ENCODE assay signal across 15 cellular contexts in genomic region chr10:93469454-93469853, GRCh38. TPM values are rescaled to one million over a fixed set of nuclear protein-coding genes. Genes with fewer than 3 reads are reported as not detected.
DNase-seq lines count a peak whose midpoint lies in the region; ATAC-seq, FAIRE-seq and TF ChIP-seq lines count a peak whose summit lies in the region.
"Had no signal": no experiment of that assay in that cellular context is flagged by ENCODE, and none has a peak within 500 bp of the region (broad histone marks: within the 10 kb centered on the region; RNA-seq: fewer than 3 reads in every experiment).

No MANE protein-coding gene starts in this region.

- H4K8ac ChIP-seq in IMR-90 (ENCODE audit: low read depth in 2 of 2, low read length in 2 of 2): peak overlapping the region; percentile 97

- POLR2A ChIA-PET in IMR-90 (lab: Charles Lee; ENCODE audit: unreplicated experiment): interaction anchor here (0.6 kb wide), 1 partner anchor 42 kb away, joined by 6 read pairs; no protein-coding TSS in a partner anchor

- peak overlapping the region; percentile 76; the same call in 1 of the 2 replicates for H3K56ac ChIP-seq in IMR-90 (ENCODE audit: extremely low read depth, insufficient read depth, low read length)

- ATAC-seq in IMR-90 (ENCODE audit: low read depth): no peak
- no peak for ATAC-seq in stimulated activated naive CD8-positive, alpha-beta T cell treated with anti-CD3 and anti-CD28 coated beads, Interleukin-15, Interleukin-2, amounts not matched to agents 100 U/mL and 50 U/mL, for 24 hours
- ATAC-seq: CD8-positive, alpha-beta T cell had no signal

- DNase-seq in IMR-90: no peak
- no peak for DNase-seq in colonic mucosa
- no peak for DNase-seq in tibial artery
- no peak for DNase-seq in stimulated activated naive CD8-positive, alpha-beta T cell treated with anti-CD3 and anti-CD28 coated beads, Interleukin-15, Interleukin-2, amounts not matched to agents 100 U/mL and 50 U/mL, for 24 hours
- no peak for DNase-seq in dedifferentiated amniotic fluid mesenchymal stem cell (ENCODE audit: extremely low spot score)
- no peak for DNase-seq in D721Med (ENCODE audit: insufficient read length, low spot score)
- no peak for DNase-seq in GOT3 (lab: John Stamatoyannopoulos, UW)
- DNase-seq: activated B cell treated with CpG ODN at 0.5 μM for 24 hours; activated CD8-positive, alpha-beta memory T cell treated with anti-CD3 and anti-CD28 coated beads, Interleukin-2, amount 50 U/mL, for 48 hours; CD8-positive, alpha-beta T cell; effector CD4-positive, alpha-beta T cell; NCI-H2029; stimulated activated CD4-positive, alpha-beta T cell treated with anti-CD3 and anti-CD28 coated beads, Interleukin-2, amount 100 ng/mL, for 48 hours; stimulated activated naive CD4-positive, alpha-beta T cell had no signal

- H3K79me1 ChIP-seq in IMR-90 (ENCODE audit: low read depth in 1 of 2, low read length in 2 of 2): peaks cover 9 to 54% of the 10 kb centered on the region in 2 experiments

- H3K9me1 ChIP-seq in IMR-90 (ENCODE audit: insufficient read depth, low read length): peaks cover 14% of the 10 kb centered on the region

- peak overlapping the region; percentile 32 for H3K9ac ChIP-seq in IMR-90 (ENCODE audit: low read depth, low read length)
- no peak overlapping the region for H3K9ac ChIP-seq in colonic mucosa (ENCODE audit: low read depth in 2 of 2, low read length in 2 of 2)

- H3K27ac ChIP-seq in IMR-90 (ENCODE audit: insufficient read depth, low read length): peak overlapping the region; percentile 98
- H3K27ac ChIP-seq in colonic mucosa: peak overlapping the region; percentile 68
- H3K27ac ChIP-seq in muscle layer of duodenum (ENCODE audit: low read length): peak overlapping the region; percentile 79
- peak overlapping the region; percentile 71 to 75 for H3K27ac ChIP-seq in tibial artery

- peak overlapping the region; percentile 92 for H3K14ac ChIP-seq in IMR-90 (replicated peaks; ENCODE audit: low read depth, low read length)

- dilution Hi-C loops in IMR-90 (cut with HindIII; ENCODE audit: low sequenced_read_pairs, unreplicated experiment): no loop called here

- FAIRE-seq in D721Med (lab: Jason Lieb, UNC): no peak

- WGBS in IMR-90 (ENCODE audit: extremely low coverage in 2 of 2, insufficient read length in 1 of 2), 2 experiments: 100% methylated on average over 1 of the region's 3 CpGs; no CpG with 5 or more reads in 1 of the 2 experiments

- H2AFZ ChIP-seq in IMR-90 (replicated peaks; ENCODE audit: low read length, poor library complexity): no peak overlapping the region

- CTCF ChIA-PET in IMR-90 (lab: Yijun Ruan, JAX): interaction anchor here (0.7 to 5.5 kb wide), 3 partner anchors 13 to 94 kb away, joined by 3 to 21 read pairs (median 6); partner anchors contain the start of gene MYOF

- H2BK5ac ChIP-seq in IMR-90 (ENCODE audit: low read depth, low read length, poor library complexity, severe bottlenecking): peak overlapping the region; percentile 100

- H2BK20ac ChIP-seq in IMR-90 (ENCODE audit: low read depth, low read length): peak overlapping the region; percentile 85

- no peak for TF ChIP-seq RAD21 in IMR-90 (IDR thresholded peaks at IDR 0.05; ENCODE audit: low read length)

- intact Hi-C loops in IMR-90 (cut with micrococcal nuclease): no loop called here
- intact Hi-C loops in colonic mucosa (cut with DNase I): no loop called here
- intact Hi-C loops in tibial artery (cut with DNase I; ENCODE audit: low total_unique reads): loop anchor here (5.0 kb wide), 1 partner anchor 87 kb away; no protein-coding TSS in a partner anchor

- H3K36me3 ChIP-seq in IMR-90 (ENCODE audit: control insufficient read depth, insufficient read depth, low read length): peaks cover 12% of the 10 kb centered on the region
- H3K36me3 ChIP-seq in colonic mucosa: no peaks in the 10 kb centered on the region
- H3K36me3 ChIP-seq in muscle layer of duodenum (ENCODE audit: control insufficient read depth in 1 of 2, insufficient read depth in 2 of 2, low read length in 2 of 2): peaks cover 5 to 7% of the 10 kb centered on the region in 2 donors
- H3K36me3 ChIP-seq in tibial artery: no peaks in the 10 kb centered on the region

- peak overlapping the region; percentile 99 for H2BK120ac ChIP-seq in IMR-90 (ENCODE audit: low read depth, low read length)

- H3K9me3 ChIP-seq in IMR-90 (ENCODE audit: control insufficient read depth, insufficient read depth, low read length): no peaks in the 10 kb centered on the region
- no peaks in the 10 kb centered on the region for H3K9me3 ChIP-seq in colonic mucosa
- no peaks in the 10 kb centered on the region for H3K9me3 ChIP-seq in muscle layer of duodenum (ENCODE audit: control insufficient read depth in 1 of 2, low read length in 2 of 2)
- no peaks in the 10 kb centered on the region for H3K9me3 ChIP-seq in tibial artery

- H3K18ac ChIP-seq in IMR-90 (ENCODE audit: low read depth, low read length): peak overlapping the region; percentile 83

- H3K4me2 ChIP-seq in IMR-90 (ENCODE audit: low read depth, low read length): no peak overlapping the region

- H4K91ac ChIP-seq in IMR-90 (ENCODE audit: insufficient read depth, low read depth, low read length): peak overlapping the region; percentile 99

- H4K5ac ChIP-seq in IMR-90 (ENCODE audit: low read depth, low read length): peak overlapping the region; percentile 63

- H3K4me1 ChIP-seq in IMR-90 (ENCODE audit: control insufficient read depth, insufficient read depth, low read length) (peaks cover 45% of the 10 kb centered on the region), colonic mucosa (peaks cover 8% of the 10 kb centered on the region), muscle layer of duodenum (ENCODE audit: control insufficient read depth in 1 of 2, insufficient read depth in 2 of 2, low read length in 2 of 2) (peaks cover 18 to 49% of the 10 kb centered on the region in 2 donors), tibial artery (peaks cover 5 to 92% (median 80%) of the 10 kb centered on the region in 4 donors)

- H3K4ac ChIP-seq in IMR-90 (ENCODE audit: low read depth, low read length): peak overlapping the region; percentile 96

- TF ChIP-seq CTCF in IMR-90 (conservative IDR thresholded peaks at IDR 0.05; ENCODE audit: low read depth, low read length): no peak
- no peak for TF ChIP-seq CTCF in colonic mucosa (IDR thresholded peaks at IDR 0.05)
- no peak for TF ChIP-seq CTCF in tibial artery (IDR thresholded peaks at IDR 0.05)
- no peak for TF ChIP-seq CTCF in D721Med (IDR thresholded peaks at IDR 0.05; ENCODE audit: insufficient read depth, missing control alignments)

- H2AK9ac ChIP-seq in IMR-90 (replicated peaks; ENCODE audit: low read depth, low read length, poor library complexity): peak overlapping the region; percentile 66

- H2AK5ac ChIP-seq in IMR-90 (ENCODE audit: low read depth, low read length): peak overlapping the region; percentile 100

- peak overlapping the region; percentile 99 for H3K23ac ChIP-seq in IMR-90 (ENCODE audit: low read depth, low read length)

- H3K4me3 ChIP-seq in IMR-90 (ENCODE audit: insufficient read depth, low read depth, low read length) (no peak overlapping the region), colonic mucosa (no peak overlapping the region), muscle layer of duodenum (ENCODE audit: low read depth in 1 of 2, low read length in 2 of 2) (no peak overlapping the region), tibial artery (no peak overlapping the region)

- H3K27me3 ChIP-seq in IMR-90 (ENCODE audit: control insufficient read depth, insufficient read depth, low read length) (no peaks in the 10 kb centered on the region), colonic mucosa (no peaks in the 10 kb centered on the region), muscle layer of duodenum (ENCODE audit: low read depth, low read length) (no peaks in the 10 kb centered on the region), tibial artery (no peaks in the 10 kb centered on the region)

- peak overlapping the region; percentile 97 for H2BK15ac ChIP-seq in IMR-90 (ENCODE audit: low read depth, low read length)

- H4K20me1 ChIP-seq in IMR-90 (ENCODE audit: insufficient read depth, low read length): no peaks in the 10 kb centered on the region

- no peak for TF ChIP-seq POLR2A in IMR-90 (IDR thresholded peaks at IDR 0.05; ENCODE audit: low read depth, low read length)

- in situ Hi-C loops in IMR-90 (cut with MboI; ENCODE audit: low sequenced_read_pairs): no loop called here

- no TSS peak for BruUV-seq in IMR-90 (replicated peaks; lab: Mats Ljungman, UMichigan)

TF ChIP-seq in IMR-90, 13 proteins besides CTCF, POLR2A, EP300 and RAD21:
- TF ChIP-seq NFE2L2 (IDR thresholded peaks at IDR 0.05; ENCODE audit: low read depth, low read length) (no peak), CEBPB (IDR thresholded peaks at IDR 0.05; ENCODE audit: low read depth, low read length) (no peak), RFX5 (IDR thresholded peaks at IDR 0.05; ENCODE audit: low read depth, low read length) (no peak)
TF ChIP-seq in IMR-90: peak in this region for 0.

RNA-seq across cellular contexts. Expression of gene MYOF, which starts 12.7 kb away (rescaled TPM):
- 281 and 332 TPM in 2 replicates for total RNA-seq in IMR-90 (2012; rRNA removed)
- 197 and 221 TPM in 2 replicates for polyA plus RNA-seq in IMR-90 (2012; rRNA removed)
- polyA plus RNA-seq in IMR-90 (2012; cell fraction: cytosol; rRNA removed): 72.0 and 103 TPM in 2 replicates
- 86.1 and 277 TPM in 2 replicates for polyA plus RNA-seq in IMR-90 (2012; cell fraction: nucleus; rRNA removed; ENCODE audit: low replicate concordance)
- 10 to 100 TPM; 88.1 to 90.9 TPM for total RNA-seq in colonic mucosa
- total RNA-seq: CD8-positive, alpha-beta T cell had no signal

RNA-seq across cellular contexts. Expression of gene CEP55, which starts 27.0 kb away (rescaled TPM):
- 23.5 and 30.8 TPM in 2 replicates for total RNA-seq in IMR-90 (2012; rRNA removed)
- 13.8 and 15.7 TPM in 2 replicates for polyA plus RNA-seq in IMR-90 (2012; rRNA removed)
- 2.4 and 3.8 TPM in 2 replicates for polyA plus RNA-seq in IMR-90 (2012; cell fraction: cytosol; rRNA removed)
- 1.1 and 5.1 TPM in 2 replicates for polyA plus RNA-seq in IMR-90 (2012; cell fraction: nucleus; rRNA removed; ENCODE audit: low replicate concordance)
- 10 to 100 TPM; 11.3 to 30.0 TPM for total RNA-seq in colonic mucosa
